In the genomic region with DNA sequence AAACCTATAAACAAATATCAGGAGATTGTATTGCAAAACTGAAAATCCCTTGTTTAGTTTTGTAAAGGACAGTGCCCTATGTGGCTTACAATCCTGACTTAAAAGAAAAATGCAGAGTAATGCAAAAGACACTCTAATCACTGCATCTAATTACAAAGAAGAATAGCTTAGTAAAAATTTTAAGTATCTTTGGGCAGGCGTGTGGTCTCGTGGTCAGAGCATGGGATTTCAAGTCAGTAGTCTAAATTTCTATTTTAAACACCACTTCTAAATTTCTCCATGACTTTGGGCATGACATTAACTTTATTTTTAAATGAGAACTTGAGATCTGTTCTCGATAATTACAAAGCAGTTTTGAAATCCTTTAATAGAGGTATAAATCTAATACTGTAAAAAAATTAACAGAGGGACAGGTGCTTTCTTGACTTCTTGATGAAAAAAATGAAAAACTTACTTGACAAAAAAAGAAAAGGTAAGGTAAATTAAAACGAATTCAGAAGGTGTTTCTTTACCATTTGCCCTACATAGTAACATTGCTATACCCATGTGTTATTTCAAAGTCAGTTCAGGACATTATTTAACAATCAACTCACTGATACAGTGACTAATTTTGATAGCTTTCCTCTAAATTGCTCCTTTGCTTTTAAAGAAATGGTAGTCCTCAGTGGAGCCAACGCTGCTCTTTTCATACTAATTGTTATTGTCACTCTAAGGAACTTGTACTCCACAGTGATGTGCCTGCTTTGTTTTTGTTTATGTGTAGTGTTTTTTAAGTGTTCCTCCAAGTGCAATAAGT, we compare ENCODE assay signal across 1 cellular context.
TF ChIP-seq lines count a peak whose summit lies in the region.

No MANE protein-coding gene starts in this region.

TF ChIP-seq in WTC11, 78 proteins besides CTCF, POLR2A, EP300 and RAD21 (continued from another document):
- TF ChIP-seq, protein P1, sequence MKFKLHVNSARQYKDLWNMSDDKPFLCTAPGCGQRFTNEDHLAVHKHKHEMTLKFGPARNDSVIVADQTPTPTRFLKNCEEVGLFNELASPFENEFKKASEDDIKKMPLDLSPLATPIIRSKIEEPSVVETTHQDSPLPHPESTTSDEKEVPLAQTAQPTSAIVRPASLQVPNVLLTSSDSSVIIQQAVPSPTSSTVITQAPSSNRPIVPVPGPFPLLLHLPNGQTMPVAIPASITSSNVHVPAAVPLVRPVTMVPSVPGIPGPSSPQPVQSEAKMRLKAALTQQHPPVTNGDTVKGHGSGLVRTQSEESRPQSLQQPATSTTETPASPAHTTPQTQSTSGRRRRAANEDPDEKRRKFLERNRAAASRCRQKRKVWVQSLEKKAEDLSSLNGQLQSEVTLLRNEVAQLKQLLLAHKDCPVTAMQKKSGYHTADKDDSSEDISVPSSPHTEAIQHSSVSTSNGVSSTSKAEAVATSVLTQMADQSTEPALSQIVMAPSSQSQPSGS (CRISPR knock-in tag; IDR thresholded peaks at IDR 0.05; ENCODE audit: borderline replicate concordance, low read depth), result no peak
- TF ChIP-seq JUN (CRISPR knock-in tag; IDR thresholded peaks at IDR 0.05), result no peak
- TF ChIP-seq ZNF416 (CRISPR knock-in tag; IDR thresholded peaks at IDR 0.05), result no peak
- no peak for TF ChIP-seq OVOL2 (CRISPR knock-in tag; IDR thresholded peaks at IDR 0.05; ENCODE audit: borderline replicate concordance)
- no peak for TF ChIP-seq SMAD3 (CRISPR knock-in tag; IDR thresholded peaks at IDR 0.05; ENCODE audit: borderline replicate concordance)
- no peak for TF ChIP-seq ZNF396 (CRISPR knock-in tag; IDR thresholded peaks at IDR 0.05; ENCODE audit: borderline replicate concordance)
- no peak for TF ChIP-seq ZNF121 (CRISPR knock-in tag; IDR thresholded peaks at IDR 0.05)
- TF ChIP-seq ZBTB21 (CRISPR knock-in tag; IDR thresholded peaks at IDR 0.05; ENCODE audit: borderline replicate concordance), result no peak
- no peak for TF ChIP-seq NR3C1 (CRISPR knock-in tag; conservative IDR thresholded peaks at IDR 0.05; ENCODE audit: low read depth)
- TF ChIP-seq, protein P2, sequence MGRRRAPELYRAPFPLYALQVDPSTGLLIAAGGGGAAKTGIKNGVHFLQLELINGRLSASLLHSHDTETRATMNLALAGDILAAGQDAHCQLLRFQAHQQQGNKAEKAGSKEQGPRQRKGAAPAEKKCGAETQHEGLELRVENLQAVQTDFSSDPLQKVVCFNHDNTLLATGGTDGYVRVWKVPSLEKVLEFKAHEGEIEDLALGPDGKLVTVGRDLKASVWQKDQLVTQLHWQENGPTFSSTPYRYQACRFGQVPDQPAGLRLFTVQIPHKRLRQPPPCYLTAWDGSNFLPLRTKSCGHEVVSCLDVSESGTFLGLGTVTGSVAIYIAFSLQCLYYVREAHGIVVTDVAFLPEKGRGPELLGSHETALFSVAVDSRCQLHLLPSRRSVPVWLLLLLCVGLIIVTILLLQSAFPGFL (CRISPR knock-in tag; IDR thresholded peaks at IDR 0.05; ENCODE audit: borderline replicate concordance), result no peak
- no peak for TF ChIP-seq TCF7 (CRISPR knock-in tag; IDR thresholded peaks at IDR 0.05; ENCODE audit: low read depth)
- TF ChIP-seq, protein P3, sequence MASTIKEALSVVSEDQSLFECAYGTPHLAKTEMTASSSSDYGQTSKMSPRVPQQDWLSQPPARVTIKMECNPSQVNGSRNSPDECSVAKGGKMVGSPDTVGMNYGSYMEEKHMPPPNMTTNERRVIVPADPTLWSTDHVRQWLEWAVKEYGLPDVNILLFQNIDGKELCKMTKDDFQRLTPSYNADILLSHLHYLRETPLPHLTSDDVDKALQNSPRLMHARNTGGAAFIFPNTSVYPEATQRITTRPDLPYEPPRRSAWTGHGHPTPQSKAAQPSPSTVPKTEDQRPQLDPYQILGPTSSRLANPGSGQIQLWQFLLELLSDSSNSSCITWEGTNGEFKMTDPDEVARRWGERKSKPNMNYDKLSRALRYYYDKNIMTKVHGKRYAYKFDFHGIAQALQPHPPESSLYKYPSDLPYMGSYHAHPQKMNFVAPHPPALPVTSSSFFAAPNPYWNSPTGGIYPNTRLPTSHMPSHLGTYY (CRISPR knock-in tag; IDR thresholded peaks at IDR 0.05), result no peak
- no peak for TF ChIP-seq TEAD1 (CRISPR knock-in tag; IDR thresholded peaks at IDR 0.05)
- TF ChIP-seq SOX15 (CRISPR knock-in tag; IDR thresholded peaks at IDR 0.05), result no peak
- TF ChIP-seq, protein P4, sequence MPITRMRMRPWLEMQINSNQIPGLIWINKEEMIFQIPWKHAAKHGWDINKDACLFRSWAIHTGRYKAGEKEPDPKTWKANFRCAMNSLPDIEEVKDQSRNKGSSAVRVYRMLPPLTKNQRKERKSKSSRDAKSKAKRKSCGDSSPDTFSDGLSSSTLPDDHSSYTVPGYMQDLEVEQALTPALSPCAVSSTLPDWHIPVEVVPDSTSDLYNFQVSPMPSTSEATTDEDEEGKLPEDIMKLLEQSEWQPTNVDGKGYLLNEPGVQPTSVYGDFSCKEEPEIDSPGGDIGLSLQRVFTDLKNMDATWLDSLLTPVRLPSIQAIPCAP (CRISPR knock-in tag; IDR thresholded peaks at IDR 0.05), result no peak
